23 cellular contexts compared by ENCODE assay signal in genomic region chr19:13996928-13997636, GRCh38. TPM values are rescaled to one million over a fixed set of nuclear protein-coding genes. Genes with fewer than 3 reads are reported as not detected.
DNase-seq lines count a peak whose midpoint lies in the region; ATAC-seq and TF ChIP-seq lines count a peak whose summit lies in the region.
"Had no signal": no experiment of that assay in that cellular context is flagged by ENCODE, and none has a peak within 500 bp of the region (broad histone marks: within the 10 kb centered on the region; RNA-seq: fewer than 3 reads in every experiment).

No MANE protein-coding gene starts in this region.

- H3K9ac ChIP-seq in BLaER1 = 0 out of 2 replicates have a peak overlapping the region, but pooled peaks have one; percentile 15
- H3K9ac ChIP-seq: GM23248, SK-N-SH had no signal

- TF ChIP-seq POLR2A in gastrocnemius medialis (IDR thresholded peaks at IDR 0.05) = no peak

- H3K4me2 ChIP-seq in BLaER1 = no peak overlapping the region
- H3K4me2 ChIP-seq: SK-N-SH had no signal

- H3K4me3 ChIP-seq in BLaER1 (no peak overlapping the region), gastrocnemius medialis (no peak overlapping the region)
- H3K4me3 ChIP-seq: GM23248, Peyer's patch had no signal

- peak overlapping the region; percentile 26; the same call in 1 of the 2 replicates for H3K27ac ChIP-seq in BLaER1
- H3K27ac ChIP-seq in gastrocnemius medialis = peak overlapping the region; percentile 2 to 70 (median 38)
- H3K27ac ChIP-seq: GM23248, Peyer's patch had no signal

- no peaks in the 10 kb centered on the region for H4K20me1 ChIP-seq in BLaER1

- H3K27me3 ChIP-seq in BLaER1 (no peaks in the 10 kb centered on the region), gastrocnemius medialis (no peaks in the 10 kb centered on the region)
- H3K27me3 ChIP-seq: Peyer's patch had no signal

- TF ChIP-seq CTCF in GM13977 (IDR thresholded peaks at IDR 0.05; ENCODE audit: extremely low read depth, insufficient read depth, missing control alignments) (no peak), gastrocnemius medialis (IDR thresholded peaks at IDR 0.05 in 4 of 5, conservative IDR thresholded peaks at IDR 0.05 in 1 of 5) (no peak)

- intact Hi-C loops in gastrocnemius medialis (cut with DNase I; ENCODE audit: low total_unique reads) = no loop called here

- H3K4me1 ChIP-seq in BLaER1 (peaks cover 42% of the 10 kb centered on the region), gastrocnemius medialis (peaks cover 13 to 22% of the 10 kb centered on the region in 2 donors)

- DNase-seq in GM13977 (ENCODE audit: low spot score) (peak; percentile 7), cerebellum (ENCODE audit: low spot score) (peak; percentile 76), gastrocnemius medialis (no peak), DMS 273 treated with DMSO at 0.1 percent for 48 hours (lab: John Stamatoyannopoulos, UW) (no peak), SHP77 treated with DMSO at 0.1 percent for 48 hours (lab: John Stamatoyannopoulos, UW) (no peak), occipital lobe (lab: John Stamatoyannopoulos, UW) (no peak), dermis blood vessel endothelial cell (no peak)
- DNase-seq: AML-193, DND-41, GM23248, MM.1S, NCI-H1092, NCI-H1436 treated with DMSO at 0.1 percent for 48 hours, NCI-H2029 treated with DMSO at 0.1 percent for 48 hours, NCI-H2171 treated with DMSO at 0.1 percent for 48 hours, NCI-H446, NCI-H69, Right ventricle myocardium superior, SK-N-SH had no signal

- ATAC-seq in gastrocnemius medialis = no peak
- ATAC-seq: HCT116 had no signal

- H3K36me3 ChIP-seq in BLaER1 = peaks cover 55% of the 10 kb centered on the region
- H3K36me3 ChIP-seq in gastrocnemius medialis = no peaks in the 10 kb centered on the region

- H3K9me3 ChIP-seq in BLaER1 (peaks cover 12% of the 10 kb centered on the region), gastrocnemius medialis (no peaks in the 10 kb centered on the region)
- H3K9me3 ChIP-seq: Peyer's patch had no signal

- in situ Hi-C loops in GM13977 (cut with MboI; ENCODE audit: low pct_unique_long_range_greater_than_20kb, low sequenced_read_pairs, unreplicated experiment) (no loop called here), gastrocnemius medialis (cut with MboI; ENCODE audit: low sequenced_read_pairs in 4 of 4) (no loop called here)

RNA-seq across cellular contexts. Expression of gene RFX1, which starts 9.0 kb away (rescaled TPM):
- total RNA-seq in cerebellum (3.4 TPM), gastrocnemius medialis (1 to 10 TPM; 2.7 to 7.2 (median 4.4) TPM), occipital lobe (1.7 TPM), dermis blood vessel endothelial cell (2.0 and 7.5 TPM in 2 replicates)

RNA-seq across cellular contexts. Expression of gene RLN3, which starts 30.9 kb away (rescaled TPM):
- total RNA-seq in cerebellum = not detected
- total RNA-seq in gastrocnemius medialis = not detected
- total RNA-seq in occipital lobe = not detected
- total RNA-seq in dermis blood vessel endothelial cell = not detected in 2 replicates
- total RNA-seq: GM23248, LHCN-M2, Peyer's patch, Right ventricle myocardium superior had no signal

RNA-seq across cellular contexts. Expression of gene IL27RA, which starts 34.5 kb away (rescaled TPM):
- total RNA-seq in cerebellum (1.1 TPM), gastrocnemius medialis (1 to 10 TPM; 1.4 to 3.7 (median 2.0) TPM), occipital lobe (7.0 TPM), dermis blood vessel endothelial cell (4.5 and 11.4 TPM in 2 replicates)

RNA-seq across cellular contexts. Expression of gene DCAF15, which starts 44.8 kb away (rescaled TPM):
- total RNA-seq in cerebellum (11.6 TPM), gastrocnemius medialis (10 to 100 TPM; 11.2 to 38.8 (median 18.0) TPM), occipital lobe (10.1 TPM), dermis blood vessel endothelial cell (8.0 and 17.9 TPM in 2 replicates)

RNA-seq across cellular contexts. Expression of gene PODNL1, which starts 58.9 kb away (rescaled TPM):
- total RNA-seq in cerebellum (0.45 TPM), gastrocnemius medialis (under 1 TPM in 2 of 4 donors, not detected in 2; 0.55 to 0.61 TPM), occipital lobe (not detected), dermis blood vessel endothelial cell (0.09 and 0.34 TPM in 2 replicates)

Comparison
In these comparisons a context has a peak if more than half of its experiments do, and no peak if none do; other contexts are left out.
1. DNase-seq: peak in GM13977 (single experiment) and cerebellum (single experiment); none in gastrocnemius medialis (0 of 2), DMS 273 treated with DMSO at 0.1 percent for 48 hours (single experiment), SHP77 treated with DMSO at 0.1 percent for 48 hours (single experiment), occipital lobe (single experiment) and dermis blood vessel endothelial cell (single experiment).